Comparison of ENCODE assay signal across 18 cellular contexts in genomic region chrX:44884944-44885343, GRCh38. TPM values are rescaled to one million over a fixed set of nuclear protein-coding genes. Genes with fewer than 3 reads are reported as not detected.
DNase-seq lines count a peak whose midpoint lies in the region; ATAC-seq and TF ChIP-seq lines count a peak whose summit lies in the region.
"Had no signal": no experiment of that assay in that cellular context is flagged by ENCODE, and none has a peak within 500 bp of the region (broad histone marks: within the 10 kb centered on the region; RNA-seq: fewer than 3 reads in every experiment).

No MANE protein-coding gene starts in this region.

- H2BK12ac ChIP-seq in trophoblast cell (ENCODE audit: low read length): no peak overlapping the region

- H3K14ac ChIP-seq in trophoblast cell (ENCODE audit: low read length): no peak overlapping the region

- TF ChIP-seq POLR2A in thyroid gland (IDR thresholded peaks at IDR 0.05): no peak

- H4K12ac ChIP-seq in trophoblast cell (ENCODE audit: low read depth, low read length): no peak overlapping the region

- H3K27me3 Mint-ChIP-seq in natural killer cell (ENCODE audit: low read depth in 2 of 2): no peaks in the 10 kb centered on the region
- no peaks in the 10 kb centered on the region for H3K27me3 Mint-ChIP-seq in natural killer cell treated with Interleukin-12 subunit alpha and Interleukin-12 subunit beta and Interleukin-15 and Interleukin-18, amount 100 ng/mL, for 72 hours
- H3K27me3 Mint-ChIP-seq: CD4-positive, alpha-beta memory T cell had no signal

- intact Hi-C loops in natural killer cell (cut with micrococcal nuclease): loop anchor here (5.0 kb wide), 1 partner anchor 32 kb away; no protein-coding TSS in a partner anchor
- intact Hi-C loops in thyroid gland (cut with DNase I): no loop called here

- H4K8ac ChIP-seq in trophoblast cell (ENCODE audit: low read depth, low read length): no peak overlapping the region

- TF ChIP-seq CTCF in natural killer cell (IDR thresholded peaks at IDR 0.05): no peak
- no peak for TF ChIP-seq CTCF in thyroid gland (IDR thresholded peaks at IDR 0.05)

- H3K27me3 ChIP-seq in trophoblast cell (ENCODE audit: insufficient read depth, low read length) (no peaks in the 10 kb centered on the region), thyroid gland (no peaks in the 10 kb centered on the region)
- H3K27me3 ChIP-seq: BE2C had no signal

- no peak overlapping the region for H3K9ac ChIP-seq in trophoblast cell (ENCODE audit: low read length)
- H3K9ac ChIP-seq: GM23248 had no signal

- H3K36me3 ChIP-seq in trophoblast cell (ENCODE audit: control insufficient read depth in 1 of 2, insufficient read depth in 2 of 2, low read length in 2 of 2): no peaks in the 10 kb centered on the region
- no peaks in the 10 kb centered on the region for H3K36me3 ChIP-seq in thyroid gland
- H3K36me3 ChIP-seq: BE2C, HAP-1 had no signal

- peaks cover 24 to 64% of the 10 kb centered on the region in 2 donors for H3K4me1 Mint-ChIP-seq in natural killer cell
- peaks cover 21 to 43% of the 10 kb centered on the region in 2 donors for H3K4me1 Mint-ChIP-seq in natural killer cell treated with Interleukin-12 subunit alpha and Interleukin-12 subunit beta and Interleukin-15 and Interleukin-18, amount 100 ng/mL, for 72 hours (ENCODE audit: low read depth in 2 of 2)

- H3K18ac ChIP-seq in trophoblast cell (ENCODE audit: low read length): no peak overlapping the region

- in situ Hi-C loops in SK-MEL-5 (cut with HindIII; ENCODE audit: low pct_unique_long_range_greater_than_20kb, low sequenced_read_pairs): no loop called here

- no peak for ATAC-seq in natural killer cell
- no peak for ATAC-seq in natural killer cell treated with Interleukin-12 subunit alpha and Interleukin-12 subunit beta and Interleukin-15 and Interleukin-18, amount 100 ng/mL, for 72 hours
- no peak for ATAC-seq in GM18861 (IDR thresholded peaks at IDR 0.05; ENCODE audit: unreplicated experiment)

- no peak overlapping the region for H2BK120ac ChIP-seq in trophoblast cell (ENCODE audit: insufficient read depth, low read length, poor library complexity)

- WGBS in trophoblast cell (ENCODE audit: extremely low coverage, insufficient coverage, insufficient read length): no CpG with 5 or more reads among the region's 4 CpGs
- WGBS in thyroid gland, 2 donors: 33 to 45% methylated on average over 4 of the region's 4 CpGs

- H3K4ac ChIP-seq in trophoblast cell (ENCODE audit: low read depth, low read length): peak overlapping the region; percentile 86

- DNase-seq in natural killer cell: no peak
- DNase-seq in natural killer cell treated with Interleukin-12 subunit alpha and Interleukin-12 subunit beta and Interleukin-15 and Interleukin-18, amount 100 ng/mL, for 72 hours (ENCODE audit: low spot score): no peak
- DNase-seq in SK-MEL-5 (ENCODE audit: low read depth, low spot score): peak; percentile 63
- DNase-seq in trophoblast cell: no peak
- DNase-seq in thyroid gland: peak; percentile 55
- no peak for DNase-seq in pons (ENCODE audit: low spot score)
- no peak for DNase-seq in NCI-H1436 treated with DMSO at 0.1 percent for 48 hours (lab: John Stamatoyannopoulos, UW)
- DNase-seq: BE2C; C1 segment of cervical spinal cord; CD4-positive, alpha-beta memory T cell; DMS79 treated with DMSO at 0.1 percent for 48 hours; GF-D8; GM23248 had no signal

- H3K4me3 ChIP-seq in trophoblast cell (ENCODE audit: low read depth, low read length) (no peak overlapping the region), thyroid gland (replicated peaks in 1 of 3) (no peak overlapping the region)
- H3K4me3 ChIP-seq: GM23248, HAP-1 had no signal

- H3K9me3 ChIP-seq in trophoblast cell (ENCODE audit: insufficient read depth, low read depth, low read length): no peaks in the 10 kb centered on the region
- no peaks in the 10 kb centered on the region for H3K9me3 ChIP-seq in thyroid gland
- H3K9me3 ChIP-seq: BE2C, HAP-1 had no signal

- H2AFZ ChIP-seq in trophoblast cell (ENCODE audit: insufficient read depth, low read length, poor library complexity): no peak overlapping the region
- H2AFZ ChIP-seq: GM23248 had no signal

- peaks cover 6% of the 10 kb centered on the region for H3K79me2 ChIP-seq in trophoblast cell (ENCODE audit: control insufficient read depth, insufficient read depth, low read length, poor library complexity)

- H2AK5ac ChIP-seq in trophoblast cell (ENCODE audit: low read length): no peak overlapping the region

- no peaks in the 10 kb centered on the region for H3K4me1 ChIP-seq in trophoblast cell (ENCODE audit: control insufficient read depth in 1 of 2, insufficient read depth in 2 of 2, low read length in 2 of 2)
- peaks cover 9 to 15% of the 10 kb centered on the region in 2 donors for H3K4me1 ChIP-seq in thyroid gland
- H3K4me1 ChIP-seq: BE2C, HAP-1 had no signal

- no peak overlapping the region for H4K91ac ChIP-seq in trophoblast cell (ENCODE audit: low read depth, low read length)

- H3K79me1 ChIP-seq in trophoblast cell (ENCODE audit: low read length): no peaks in the 10 kb centered on the region

- H3K27ac Mint-ChIP-seq in natural killer cell: peak overlapping the region in 1 of 2 donors; percentile 1
- no peak overlapping the region for H3K27ac Mint-ChIP-seq in natural killer cell treated with Interleukin-12 subunit alpha and Interleukin-12 subunit beta and Interleukin-15 and Interleukin-18, amount 100 ng/mL, for 72 hours

- no peak overlapping the region for H2BK5ac ChIP-seq in trophoblast cell (ENCODE audit: low read depth, low read length, poor library complexity)

- no peaks in the 10 kb centered on the region for H3K36me3 Mint-ChIP-seq in natural killer cell
- no peaks in the 10 kb centered on the region for H3K36me3 Mint-ChIP-seq in natural killer cell treated with Interleukin-12 subunit alpha and Interleukin-12 subunit beta and Interleukin-15 and Interleukin-18, amount 100 ng/mL, for 72 hours

- peak overlapping the region; percentile 2 for H3K4me3 Mint-ChIP-seq in natural killer cell
- no peak overlapping the region for H3K4me3 Mint-ChIP-seq in natural killer cell treated with Interleukin-12 subunit alpha and Interleukin-12 subunit beta and Interleukin-15 and Interleukin-18, amount 100 ng/mL, for 72 hours

- H3K27ac ChIP-seq in trophoblast cell (ENCODE audit: low read depth, low read length) (no peak overlapping the region), thyroid gland (no peak overlapping the region)
- H3K27ac ChIP-seq: GM23248 had no signal

- H3K23ac ChIP-seq in trophoblast cell (ENCODE audit: low read length): no peak overlapping the region

- H3K9me3 Mint-ChIP-seq in natural killer cell: no peaks in the 10 kb centered on the region
- no peaks in the 10 kb centered on the region for H3K9me3 Mint-ChIP-seq in natural killer cell treated with Interleukin-12 subunit alpha and Interleukin-12 subunit beta and Interleukin-15 and Interleukin-18, amount 100 ng/mL, for 72 hours
- H3K9me3 Mint-ChIP-seq: CD4-positive, alpha-beta memory T cell had no signal

- no peak overlapping the region for H3K4me2 ChIP-seq in trophoblast cell (ENCODE audit: low read length)

RNA-seq across cellular contexts. Expression of gene KDM6A, which starts 12.0 kb away (rescaled TPM):
- total RNA-seq in natural killer cell (100 to 1,000 TPM in 1 of 3 donors, 10 to 100 TPM in 2; 60.8 to 121 (median 73.1) TPM), thyroid gland (10 to 100 TPM; 35.0 to 69.5 (median 48.1) TPM)
- total RNA-seq in natural killer cell treated with Interleukin-12 subunit alpha and Interleukin-12 subunit beta and Interleukin-15 and Interleukin-18, amount 100 ng/mL, for 72 hours: 10 to 100 TPM; 31.9 to 68.6 TPM
- total RNA-seq in SK-MEL-5 (2014; rRNA removed; shearing (Covaris generic)): 11.7 and 13.0 TPM in 2 replicates
- polyA plus RNA-seq in SK-MEL-5 (2015; cell fraction: cytosol; rRNA removed): 10.2 and 10.5 TPM in 2 replicates
- polyA plus RNA-seq in SK-MEL-5 (2015; cell fraction: nucleus; rRNA removed): 26.8 and 29.1 TPM in 2 replicates
- polyA plus RNA-seq in trophoblast cell (2013): 60.3 and 60.8 TPM in 2 replicates

RNA-seq across cellular contexts. Expression of gene DUSP21, which starts 41.1 kb away (rescaled TPM):
- not detected for total RNA-seq in natural killer cell
- total RNA-seq in natural killer cell treated with Interleukin-12 subunit alpha and Interleukin-12 subunit beta and Interleukin-15 and Interleukin-18, amount 100 ng/mL, for 72 hours: not detected
- not detected in 2 replicates for total RNA-seq in SK-MEL-5 (2014; rRNA removed; shearing (Covaris generic))
- not detected in 2 replicates for polyA plus RNA-seq in SK-MEL-5 (2015; cell fraction: cytosol; rRNA removed)
- polyA plus RNA-seq in SK-MEL-5 (2015; cell fraction: nucleus; rRNA removed): not detected in 2 replicates
- not detected in 2 replicates for polyA plus RNA-seq in trophoblast cell (2013)
- total RNA-seq in thyroid gland: not detected
- total RNA-seq: A172; CD4-positive, alpha-beta memory T cell; GM23248; H4; HT-29 had no signal
- polyA plus RNA-seq: CD4-positive, alpha-beta memory T cell; GM23248 had no signal

Comparison
In these comparisons a context has a peak if more than half of its experiments do, and no peak if none do; other contexts are left out.
1. DNase-seq: peak in SK-MEL-5 (single experiment) and thyroid gland (2 of 2); none in natural killer cell (single experiment), natural killer cell treated with Interleukin-12 subunit alpha and Interleukin-12 subunit beta and Interleukin-15 and Interleukin-18, amount 100 ng/mL, for 72 hours (single experiment), trophoblast cell (0 of 2), pons (single experiment) and NCI-H1436 treated with DMSO at 0.1 percent for 48 hours (single experiment).